In genomic region chr2:149587220-149587949, GRCh38 we compare ENCODE assay signal across 8 cellular contexts. TPM values are rescaled to one million over a fixed set of nuclear protein-coding genes. Genes with fewer than 3 reads are reported as not detected.
A peak's percentile ranks its signal among the peaks of the same experiment; 100 is the strongest.
DNase-seq lines count a peak whose midpoint lies in the region; ATAC-seq and TF ChIP-seq lines count a peak whose summit lies in the region.

Gene MMADHC, minus strand, starts transcription at chr2:149587775. Its CDS starts 678 bp downstream, at chr2:149587097.

- peak within 1 kb of the TSS; percentile 99 for H3K27ac ChIP-seq in Panc1 (ENCODE audit: low read length)
- peak within 1 kb of the TSS; percentile 99 for H3K27ac ChIP-seq in muscle layer of duodenum (ENCODE audit: low read length)

- H3K4me3 Mint-ChIP-seq in activated T-cell treated with anti-CD3 and anti-CD28 coated beads, Interleukin-2, amount 50 U/mL, for 4 hours, result peak within 1 kb of the TSS; percentile 100

- H3K27me3 ChIP-seq in Panc1 (ENCODE audit: control insufficient read depth, insufficient read depth, low read length) (no peaks in the 10 kb centered on the region), muscle layer of duodenum (ENCODE audit: low read depth, low read length) (no peaks in the 10 kb centered on the region)

- no peaks in the 10 kb centered on the region for H3K9me3 Mint-ChIP-seq in activated T-cell treated with anti-CD3 and anti-CD28 coated beads, Interleukin-2, amount 50 U/mL, for 4 hours

- ATAC-seq in GM21723 (IDR thresholded peaks at IDR 0.05; ENCODE audit: unreplicated experiment) (peak; percentile 98), Panc1 (peak; percentile 99), esophagus mucosa (peak; percentile 97)
- peak; percentile 99 for ATAC-seq in activated T-cell treated with anti-CD3 and anti-CD28 coated beads, Interleukin-2, amount 50 U/mL, for 4 hours

- H3K4me3 ChIP-seq in Panc1 (ENCODE audit: low read depth in 2 of 2, low read length in 2 of 2), result peak within 1 kb of the TSS; percentile 98 to 100
- peak within 1 kb of the TSS; percentile 89 to 96 for H3K4me3 ChIP-seq in muscle layer of duodenum (ENCODE audit: low read depth in 1 of 2, low read length in 2 of 2)

- POLR2A ChIA-PET in Panc1 (lab: Charles Lee), result interaction anchor here (0.6 kb wide), 3 partner anchors 422 to 655 kb away, joined by 3 to 5 read pairs (median 4); no protein-coding TSS in a partner anchor

- CTCF ChIA-PET in Panc1 (lab: Charles Lee), result no interaction called here

- in situ Hi-C loops in Panc1 (cut with HindIII; ENCODE audit: low pct_unique_long_range_greater_than_20kb, low sequenced_read_pairs), result no loop called here

- H3K36me3 ChIP-seq in Panc1 (ENCODE audit: control insufficient read depth, insufficient read depth, low read length) (peaks cover 31% of the 10 kb centered on the region), muscle layer of duodenum (ENCODE audit: control insufficient read depth in 1 of 2, insufficient read depth in 2 of 2, low read length in 2 of 2) (peaks cover 0 to 5% of the 10 kb centered on the region in 2 donors)

- TF ChIP-seq CTCF in Panc1 (IDR thresholded peaks at IDR 0.05), result no peak

- intact Hi-C loops in Panc1 (cut with micrococcal nuclease; ENCODE audit: unreplicated experiment), result no loop called here

- DNase-seq in DMS53 (lab: John Stamatoyannopoulos, UW) (peak; percentile 90), KG1 (lab: John Stamatoyannopoulos, UW) (peak; percentile 93), Panc1 (ENCODE audit: low read depth, low spot score) (peak; percentile 82)
- peak; percentile 88 for DNase-seq in activated T-cell treated with anti-CD3 and anti-CD28 coated beads, Interleukin-2, amount 50 U/mL, for 4 hours
- peak; percentile 90 to 92 for DNase-seq in stimulated activated CD8-positive, alpha-beta memory T cell treated with anti-CD3 and anti-CD28 coated beads, Interleukin-7, amount 100 ng/mL, for 4 hours (ENCODE audit: low read depth in 2 of 2)

- no TSS peak for BruUV-seq in Panc1 (replicated peaks; lab: Mats Ljungman, UMichigan)

- peaks cover 22% of the 10 kb centered on the region for H3K36me3 Mint-ChIP-seq in activated T-cell treated with anti-CD3 and anti-CD28 coated beads, Interleukin-2, amount 50 U/mL, for 4 hours (ENCODE audit: insufficient read depth)

- H3K27me3 Mint-ChIP-seq in activated T-cell treated with anti-CD3 and anti-CD28 coated beads, Interleukin-2, amount 50 U/mL, for 4 hours (ENCODE audit: low read depth), result peaks cover 14% of the 10 kb centered on the region

- peaks cover 8% of the 10 kb centered on the region; the same call in 1 of the 2 replicates for H3K4me1 ChIP-seq in Panc1 (ENCODE audit: control insufficient read depth, insufficient read depth, low read length)
- peaks cover 6 to 40% of the 10 kb centered on the region in 2 donors for H3K4me1 ChIP-seq in muscle layer of duodenum (ENCODE audit: control insufficient read depth in 1 of 2, insufficient read depth in 2 of 2, low read length in 2 of 2)

- H3K9me3 ChIP-seq in Panc1 (ENCODE audit: control insufficient read depth, insufficient read depth, low read depth, low read length) (no peaks in the 10 kb centered on the region), muscle layer of duodenum (ENCODE audit: control insufficient read depth in 1 of 2, low read length in 2 of 2) (no peaks in the 10 kb centered on the region)

- H3K4me1 Mint-ChIP-seq in activated T-cell treated with anti-CD3 and anti-CD28 coated beads, Interleukin-2, amount 50 U/mL, for 4 hours (ENCODE audit: low read depth), result peaks cover 41% of the 10 kb centered on the region

RNA-seq across cellular contexts. Expression of gene MMADHC, which starts in this region (rescaled TPM):
- total RNA-seq in Panc1 (2021; ENCODE audit: unreplicated experiment) (120 TPM), esophagus mucosa (86.5 TPM)
- 58.3 TPM for polyA plus RNA-seq in Panc1 (2012; ENCODE audit: insufficient read length)
- total RNA-seq in activated T-cell treated with anti-CD3 and anti-CD28 coated beads, Interleukin-2, amount 50 U/mL, for 4 hours, result 100 to 1,000 TPM; 144 to 152 (median 148) TPM

Comparison
In these comparisons a context has a peak if more than half of its experiments do, and no peak if none do; other contexts are left out.
1. Peak in every context shown above with its lines: DNase-seq, ATAC-seq, H3K4me3 ChIP-seq and H3K27ac ChIP-seq.